In the genomic region with DNA sequence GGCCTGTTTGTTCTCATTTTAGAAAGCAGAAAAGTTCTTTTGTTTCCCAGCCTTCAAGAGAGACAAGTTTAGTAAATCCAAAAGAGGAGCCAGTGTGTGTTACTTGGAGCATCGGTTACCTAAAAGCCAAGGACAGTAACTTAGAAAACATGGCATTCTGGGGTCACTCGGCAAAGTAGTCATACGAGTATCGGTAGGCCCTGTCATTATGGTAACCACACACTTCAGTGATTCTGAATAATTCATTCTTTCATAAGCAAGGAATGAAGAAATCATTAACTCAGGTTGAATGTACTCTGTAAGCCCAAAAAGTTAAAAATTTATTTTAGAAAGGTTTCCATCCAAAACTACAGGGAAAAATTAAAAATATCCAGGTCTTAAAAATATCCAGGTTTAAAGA, we compare ENCODE assay signal across 19 cellular contexts. TPM values are rescaled to one million over a fixed set of nuclear protein-coding genes. Genes with fewer than 3 reads are reported as not detected.
"Had no signal": no experiment of that assay in that cellular context is flagged by ENCODE, and none has a peak within 500 bp of the region (broad histone marks: within the 10 kb centered on the region; RNA-seq: fewer than 3 reads in every experiment).

No MANE protein-coding gene starts in this region.

- ATAC-seq: activated CD8-positive, alpha-beta memory T cell treated with anti-CD3 and anti-CD28 coated beads, Interleukin-2, amount 10 ng/mL, durations not matched to agents 7 days and 5 days; left colon; mucosa of descending colon; naive thymus-derived CD8-positive, alpha-beta T cell; upper lobe of right lung had no signal

- DNase-seq: activated CD4-positive, alpha-beta T cell treated with anti-CD3 and anti-CD28 coated beads, Interleukin-2, amount 50 U/mL, for 1 hour; activated CD8-positive, alpha-beta memory T cell treated with anti-CD3 and anti-CD28 coated beads, Interleukin-2, amount 10 ng/mL, durations not matched to agents 7 days and 5 days; activated effector memory CD4-positive, alpha-beta T cell treated with Interleukin-2 at 50 U/mL for 16 hours; activated T-cell treated with anti-CD3 and anti-CD28 coated beads, Interleukin-2, amount 50 U/mL, for 24 hours; amygdala; cerebellar nuclear complex; dermis blood vessel endothelial cell; hippocampal formation; left colon; mammary epithelial cell; mucosa of descending colon; naive thymus-derived CD8-positive, alpha-beta T cell; right lobe of liver; stimulated activated CD4-positive, alpha-beta T cell treated with anti-CD3 and anti-CD28 coated beads, Interleukin-2, amount 100 ng/mL, for 24 hours; stimulated activated naive CD4-positive, alpha-beta T cell; T-helper 2 cell; upper lobe of right lung had no signal

- H3K9me3 ChIP-seq: mucosa of descending colon, right lobe of liver, spleen, upper lobe of right lung had no signal

- H3K36me3 ChIP-seq: right lobe of liver, spleen, upper lobe of right lung had no signal

- H3K27ac ChIP-seq: right lobe of liver, spleen, upper lobe of right lung had no signal

- FAIRE-seq: TTC549 had no signal

- H3K27me3 ChIP-seq: right lobe of liver, spleen, upper lobe of right lung had no signal

- H3K4me3 ChIP-seq: mucosa of descending colon, right lobe of liver, spleen, upper lobe of right lung had no signal

RNA-seq across cellular contexts. Expression of gene CNKSR3, which starts 34.0 kb away (rescaled TPM):
- total RNA-seq: activated CD8-positive, alpha-beta memory T cell treated with anti-CD3 and anti-CD28 coated beads, Interleukin-2, amount 10 ng/mL, durations not matched to agents 7 days and 5 days; naive thymus-derived CD8-positive, alpha-beta T cell had no signal
